ENCODE assay signal across 8 cellular contexts in genomic region chr10:23368816-23369640, GRCh38.
DNase-seq lines count a peak whose midpoint lies in the region; ATAC-seq and TF ChIP-seq lines count a peak whose summit lies in the region.

No MANE protein-coding gene starts in this region.

- H3K27ac ChIP-seq in tibial artery = no peak overlapping the region

- no peaks in the 10 kb centered on the region for H3K36me3 ChIP-seq in tibial artery

- peak overlapping the region; percentile 28 for H3K4me3 Mint-ChIP-seq in central memory CD8-positive, alpha-beta T cell

- no peaks in the 10 kb centered on the region for H3K9me3 ChIP-seq in tibial artery

- no peaks in the 10 kb centered on the region for H3K4me1 ChIP-seq in tibial artery

- H3K36me3 Mint-ChIP-seq in central memory CD8-positive, alpha-beta T cell (ENCODE audit: insufficient read depth) = no peaks in the 10 kb centered on the region

- no peak for DNase-seq in central memory CD8-positive, alpha-beta T cell (ENCODE audit: low spot score in 2 of 2)
- DNase-seq in tibial artery = no peak
- DNase-seq in OCI-M2 (lab: John Stamatoyannopoulos, UW; ENCODE audit: unreplicated experiment) = no peak
- no peak for DNase-seq in NCI-H187 treated with DMSO at 0.1 percent for 48 hours (lab: John Stamatoyannopoulos, UW)
- no peak for DNase-seq in SW480 (ENCODE audit: low spot score)

- no peak overlapping the region for H3K4me3 ChIP-seq in tibial artery

- H3K4me1 Mint-ChIP-seq in central memory CD8-positive, alpha-beta T cell = peaks cover 26% of the 10 kb centered on the region

- H3K27ac Mint-ChIP-seq in central memory CD8-positive, alpha-beta T cell (ENCODE audit: low read depth) = no peak overlapping the region

- TF ChIP-seq CTCF in tibial artery (IDR thresholded peaks at IDR 0.05) = no peak

- H3K27me3 ChIP-seq in tibial artery = no peaks in the 10 kb centered on the region

- intact Hi-C loops in tibial artery (cut with DNase I; ENCODE audit: low total_unique reads) = no loop called here

- peak; percentile 78 for ATAC-seq in GM18502 (IDR thresholded peaks at IDR 0.05; ENCODE audit: poor library complexity, unreplicated experiment)
- peak; percentile 76 for ATAC-seq in GM21423 (IDR thresholded peaks at IDR 0.05; ENCODE audit: unreplicated experiment)
- peak; percentile 57 for ATAC-seq in HG03460 (IDR thresholded peaks at IDR 0.05; ENCODE audit: unreplicated experiment)
- ATAC-seq in central memory CD8-positive, alpha-beta T cell (replicated peaks; ENCODE audit: extremely low read depth, poor library complexity, severe bottlenecking) = peak; percentile 40

- H3K27me3 Mint-ChIP-seq in central memory CD8-positive, alpha-beta T cell = no peaks in the 10 kb centered on the region

- H3K9me3 Mint-ChIP-seq in central memory CD8-positive, alpha-beta T cell = no peaks in the 10 kb centered on the region
